ENCODE assay signal across 7 cellular contexts in the genomic region with DNA sequence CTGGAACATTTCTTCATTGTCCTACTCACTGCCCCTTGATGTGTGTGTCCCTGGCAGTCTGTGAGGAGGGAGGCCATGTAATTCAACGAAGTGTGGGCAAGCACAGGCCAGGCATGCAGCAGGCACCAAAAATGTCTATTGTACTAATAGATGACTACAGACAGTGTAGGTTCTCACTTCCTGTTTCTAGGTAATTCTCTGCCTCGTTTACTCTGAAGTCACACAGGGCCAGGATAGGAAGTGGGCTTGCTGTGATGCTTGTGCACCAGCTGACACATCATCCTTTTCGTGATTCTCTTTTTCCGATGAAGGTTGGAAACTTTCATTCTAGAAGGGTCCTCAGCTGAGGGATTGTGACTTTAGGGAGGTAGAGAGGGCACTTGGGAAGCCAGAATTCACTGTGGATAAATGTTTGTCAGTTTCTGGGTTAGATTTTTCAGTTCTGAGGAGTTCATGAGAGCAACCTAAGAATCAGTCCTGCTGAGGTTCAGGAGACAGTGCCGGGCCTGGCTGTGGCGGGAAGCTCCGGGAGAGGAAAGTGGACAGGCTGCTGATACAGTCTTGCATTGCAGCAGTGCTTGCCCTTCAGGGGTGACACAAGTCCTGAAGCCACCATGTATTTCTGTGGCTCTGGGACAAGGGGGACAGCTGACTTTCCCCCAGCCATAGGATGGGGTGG. TPM values are rescaled to one million over a fixed set of nuclear protein-coding genes. Genes with fewer than 3 reads are reported as not detected.
DNase-seq lines count a peak whose midpoint lies in the region; ATAC-seq and TF ChIP-seq lines count a peak whose summit lies in the region.

No MANE protein-coding gene starts in this region.

- DNase-seq in activated CD4-positive, alpha-beta T cell treated with anti-CD3 and anti-CD28 coated beads for 1 hour = peak; percentile 27
- peak; percentile 81 for DNase-seq in naive B cell
- no peak for DNase-seq in NCI-H2107 (lab: John Stamatoyannopoulos, UW)
- DNase-seq in mucosa of gallbladder (ENCODE audit: low spot score) = no peak
- no peak for DNase-seq in H9

- H3K4me1 ChIP-seq in H9 (ENCODE audit: insufficient read depth, low read length) = no peaks in the 10 kb centered on the region

- H3K9ac ChIP-seq in H9 (ENCODE audit: extremely low read depth, insufficient read length, low read length) = no peak overlapping the region

- no peak overlapping the region for H2BK5ac ChIP-seq in H9 (ENCODE audit: insufficient read length, low read length)

- peaks cover 11% of the 10 kb centered on the region for H3K23me2 ChIP-seq in H9 (ENCODE audit: insufficient read length, low read depth, low read length, poor library complexity, severe bottlenecking)

- no CpG with 5 or more reads among the region's 7 CpGs for WGBS in H9 (ENCODE audit: extremely low coverage, insufficient read length, low lambda C conversion rate)

- H3K14ac ChIP-seq in H9 (ENCODE audit: insufficient read depth, low read length) = no peak overlapping the region

- H2BK20ac ChIP-seq in H9 (ENCODE audit: low read depth, low read length, poor library complexity, severe bottlenecking) = no peak overlapping the region

- no peak overlapping the region for H3T11ph ChIP-seq in H9 (ENCODE audit: low read length)

- no peak overlapping the region for H3K27ac ChIP-seq in H9 (ENCODE audit: insufficient read length, low read depth, low read length)

- peaks cover 22 to 34% (median 24%) of the 10 kb centered on the region in 3 donors for H3K4me1 Mint-ChIP-seq in naive B cell
- H3K4me1 Mint-ChIP-seq in H9 = peaks cover 31 to 37% of the 10 kb centered on the region in 2 experiments

- H4K91ac ChIP-seq in H9 (ENCODE audit: insufficient read length, low read depth, low read length) = no peak overlapping the region

- no peak overlapping the region for H3K18ac ChIP-seq in H9 (ENCODE audit: insufficient read length, low read depth, low read length)

- no peaks in the 10 kb centered on the region for H3K9me3 ChIP-seq in H9 (ENCODE audit: control insufficient read depth, low read depth, low read length)

- peak overlapping the region; percentile 71 to 95 (median 82) for H3K27ac Mint-ChIP-seq in naive B cell
- H3K27ac Mint-ChIP-seq in H9 = no peak overlapping the region

- H3K4ac ChIP-seq in H9 (ENCODE audit: low read depth, low read length) = no peak overlapping the region

- H3K79me2 ChIP-seq in H9 (ENCODE audit: insufficient read depth, low read length) = no peaks in the 10 kb centered on the region

- no peaks in the 10 kb centered on the region for H3K79me1 ChIP-seq in H9 (ENCODE audit: insufficient read depth, low read depth, low read length, poor library complexity, severe bottlenecking)

- ATAC-seq in GM19397 (IDR thresholded peaks at IDR 0.05; ENCODE audit: unreplicated experiment) (peak; percentile 79), HG03196 (IDR thresholded peaks at IDR 0.05; ENCODE audit: unreplicated experiment) (peak; percentile 80), naive B cell (ENCODE audit: low read depth in 2 of 2) (peak; percentile 97 to 98)

- no peak overlapping the region for H2AFZ ChIP-seq in H9 (ENCODE audit: low read length)

- no peak overlapping the region for H3K56ac ChIP-seq in H9 (ENCODE audit: insufficient read length, low read depth, low read length)

- H3K27me3 ChIP-seq in H9 (ENCODE audit: insufficient read depth, low read length) = peaks cover 16% of the 10 kb centered on the region

- H3K4me2 ChIP-seq in H9 (ENCODE audit: insufficient read depth, insufficient read length, low read length) = no peak overlapping the region

- no peak overlapping the region for H2BK120ac ChIP-seq in H9 (ENCODE audit: low read depth, low read length, poor library complexity, severe bottlenecking)

- no peak overlapping the region for H2BK12ac ChIP-seq in H9 (ENCODE audit: insufficient read length, low read depth, low read length)

- H3K4me3 Mint-ChIP-seq in naive B cell = peak overlapping the region in 6 of 8 donors; percentile 20 to 61 (median 40)
- H3K4me3 Mint-ChIP-seq in H9 = no peak overlapping the region

- H3K27me3 Mint-ChIP-seq in naive B cell (peaks cover 64 to 82% (median 79%) of the 10 kb centered on the region in 3 donors), H9 (ENCODE audit: low read depth) (peaks cover 46% of the 10 kb centered on the region)

- TF ChIP-seq CTCF in H9 (conservative IDR thresholded peaks at IDR 0.05) = no peak

- no peak overlapping the region for H2BK15ac ChIP-seq in H9 (ENCODE audit: low read depth, low read length)

- H4K8ac ChIP-seq in H9 (replicated peaks; ENCODE audit: insufficient read length, low read depth, low read length) = no peak overlapping the region

- no peaks in the 10 kb centered on the region for H4K20me1 ChIP-seq in H9 (ENCODE audit: control insufficient read depth, insufficient read depth, insufficient read length)

- H3K9me3 Mint-ChIP-seq in naive B cell (no peaks in the 10 kb centered on the region), H9 (no peaks in the 10 kb centered on the region)

- H3K36me3 Mint-ChIP-seq in naive B cell (no peaks in the 10 kb centered on the region), H9 (ENCODE audit: insufficient read depth in 1 of 3, low read depth in 3 of 3) (no peaks in the 10 kb centered on the region; a peak in 1 of 7 replicates)

- no peak overlapping the region for H3K23ac ChIP-seq in H9 (ENCODE audit: insufficient read length, low read depth, low read length)

- H4K5ac ChIP-seq in H9 (ENCODE audit: insufficient read length, low read depth, low read length) = no peak overlapping the region

- H2AK5ac ChIP-seq in H9 (ENCODE audit: insufficient read length, low read length) = no peak overlapping the region

RNA-seq across cellular contexts. Expression of a gene that starts 4.3 kb away (rescaled TPM):
- polyA plus RNA-seq in naive B cell (ENCODE audit: low read depth in 6 of 6) = under 1 TPM in 3 of 6 donors, not detected in 3; 0.23 to 0.60 (median 0.43) TPM
- total RNA-seq in mucosa of gallbladder (184 TPM), H9 (2021) (2.3 and 3.2 TPM in 2 replicates)

Comparison
In these comparisons a context has a peak if more than half of its experiments do, and no peak if none do; other contexts are left out.
1. DNase-seq: peak in activated CD4-positive, alpha-beta T cell treated with anti-CD3 and anti-CD28 coated beads for 1 hour (single experiment) and naive B cell (single experiment); none in NCI-H2107 (single experiment), mucosa of gallbladder (single experiment) and H9 (single experiment).
2. H3K27ac Mint-ChIP-seq: peak in naive B cell (6 of 6); none in H9 (0 of 3).
3. H3K4me3 Mint-ChIP-seq: peak in naive B cell (6 of 8); none in H9 (0 of 2).
4. RNA of a gene that starts 4.3 kb away (total RNA-seq): 184 TPM in mucosa of gallbladder (single experiment); 2.3 to 3.2 TPM in H9; every median in the first group is over 10 times any median in the second.
5. Peak in every context shown above with its lines, with median percentiles within 50 percentile points of each other: ATAC-seq.